Comparison of ENCODE assay signal across 2 cellular contexts in the genomic region with DNA sequence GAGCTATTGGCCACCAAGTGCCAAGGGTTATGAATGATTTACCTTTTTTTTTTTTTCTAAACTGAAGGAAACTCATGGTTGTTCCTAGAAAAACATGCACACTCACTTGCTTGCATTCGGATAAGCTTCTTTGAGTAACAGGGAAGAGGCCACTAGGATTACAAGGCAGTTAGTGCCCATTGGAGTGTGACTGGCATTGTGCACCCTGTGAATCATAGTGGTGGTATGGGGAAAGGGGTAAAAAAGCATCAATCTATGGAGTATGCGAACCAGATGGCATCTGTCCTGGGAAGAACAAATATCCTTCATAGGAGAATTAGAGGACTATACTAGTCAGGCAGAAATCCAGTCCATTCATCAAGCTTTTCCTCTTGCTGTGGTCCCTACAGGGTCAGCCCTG.
TF ChIP-seq lines count a peak whose summit lies in the region.

No MANE protein-coding gene starts in this region.

TF ChIP-seq in IMR-90, 13 proteins besides CTCF, POLR2A, EP300 and RAD21:
- TF ChIP-seq, protein P1, sequence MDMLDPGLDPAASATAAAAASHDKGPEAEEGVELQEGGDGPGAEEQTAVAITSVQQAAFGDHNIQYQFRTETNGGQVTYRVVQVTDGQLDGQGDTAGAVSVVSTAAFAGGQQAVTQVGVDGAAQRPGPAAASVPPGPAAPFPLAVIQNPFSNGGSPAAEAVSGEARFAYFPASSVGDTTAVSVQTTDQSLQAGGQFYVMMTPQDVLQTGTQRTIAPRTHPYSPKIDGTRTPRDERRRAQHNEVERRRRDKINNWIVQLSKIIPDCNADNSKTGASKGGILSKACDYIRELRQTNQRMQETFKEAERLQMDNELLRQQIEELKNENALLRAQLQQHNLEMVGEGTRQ (IDR thresholded peaks at IDR 0.05; ENCODE audit: low read depth, low read length), result no peak
- no peak for TF ChIP-seq RCOR1 (IDR thresholded peaks at IDR 0.05; ENCODE audit: insufficient replicate concordance, low read length)
- no peak for TF ChIP-seq SMC3 (IDR thresholded peaks at IDR 0.05; ENCODE audit: low read depth, low read length)
- no peak for TF ChIP-seq BHLHE40 (IDR thresholded peaks at IDR 0.05; ENCODE audit: low read depth, low read length)
- no peak for TF ChIP-seq FOS (IDR thresholded peaks at IDR 0.05; ENCODE audit: low read depth, low read length)
- no peak for TF ChIP-seq MXI1 (IDR thresholded peaks at IDR 0.05; ENCODE audit: borderline replicate concordance, low read depth, low read length)
- no peak for TF ChIP-seq RFX5 (IDR thresholded peaks at IDR 0.05; ENCODE audit: low read depth, low read length)
- TF ChIP-seq MAFK (IDR thresholded peaks at IDR 0.05; ENCODE audit: low read depth, low read length), result no peak
- no peak for TF ChIP-seq NFE2L2 (IDR thresholded peaks at IDR 0.05; ENCODE audit: low read depth, low read length)
- TF ChIP-seq CHD1 (IDR thresholded peaks at IDR 0.05; ENCODE audit: low read depth, low read length), result no peak
- no peak for TF ChIP-seq ELK1 (IDR thresholded peaks at IDR 0.05; ENCODE audit: borderline replicate concordance, low read depth, low read length)

TF ChIP-seq in HEK293T, 16 proteins besides CTCF, POLR2A, EP300 and RAD21 (continued from another document):
- TF ChIP-seq PKNOX1 (IDR thresholded peaks at IDR 0.05), result no peak
- no peak for TF ChIP-seq BHLHE40 (IDR thresholded peaks at IDR 0.05; ENCODE audit: borderline replicate concordance)
- no peak for TF ChIP-seq ZNF384 (IDR thresholded peaks at IDR 0.05)
- no peak for TF ChIP-seq L3MBTL2 (conservative IDR thresholded peaks at IDR 0.05)
- TF ChIP-seq TARDBP (IDR thresholded peaks at IDR 0.05), result no peak
- no peak for TF ChIP-seq HDGF (IDR thresholded peaks at IDR 0.05; ENCODE audit: borderline replicate concordance)
- no peak for TF ChIP-seq SP1 (IDR thresholded peaks at IDR 0.05)
- no peak for TF ChIP-seq ARNT (IDR thresholded peaks at IDR 0.05)
- TF ChIP-seq CTBP1 (IDR thresholded peaks at IDR 0.05; ENCODE audit: borderline replicate concordance), result no peak
- no peak for TF ChIP-seq NFRKB (IDR thresholded peaks at IDR 0.05)
- no peak for TF ChIP-seq ELF4 (IDR thresholded peaks at IDR 0.05)
- TF ChIP-seq LEF1 (IDR thresholded peaks at IDR 0.05; ENCODE audit: borderline replicate concordance), result no peak
- no peak for TF ChIP-seq FOXK2 (IDR thresholded peaks at IDR 0.05)
- TF ChIP-seq FOXA1 (IDR thresholded peaks at IDR 0.05), result no peak
- TF ChIP-seq SUZ12 (IDR thresholded peaks at IDR 0.05), result no peak
